18 cellular contexts compared by ENCODE assay signal in genomic region chr10:15621116-15621515, GRCh38.
A peak's percentile ranks its signal among the peaks of the same experiment; 100 is the strongest.
DNase-seq lines count a peak whose midpoint lies in the region; ATAC-seq, FAIRE-seq and TF ChIP-seq lines count a peak whose summit lies in the region.
"Had no signal": no experiment of that assay in that cellular context is flagged by ENCODE, and none has a peak within 500 bp of the region (broad histone marks: within the 10 kb centered on the region; RNA-seq: fewer than 3 reads in every experiment).

No MANE protein-coding gene starts in this region.

- H3K4me3 ChIP-seq in A549 = no peak overlapping the region
- H3K4me3 ChIP-seq in adipocyte (ENCODE audit: low read length) = no peak overlapping the region
- H3K4me3 ChIP-seq: BLaER1 treated with 17β-estradiol and CSF1 and Interleukin-3, amounts not matched to agents 10 nM and 100 nM; GM12878; GM23248 had no signal

- H3K27me3 ChIP-seq in adipocyte (replicated peaks; ENCODE audit: control insufficient read depth, insufficient read depth, low read length) = no peaks in the 10 kb centered on the region
- H3K27me3 ChIP-seq: BLaER1 treated with 17β-estradiol and CSF1 and Interleukin-3, amounts not matched to agents 10 nM and 100 nM had no signal

- no peaks in the 10 kb centered on the region for H3K27me3 Mint-ChIP-seq in osteocyte (ENCODE audit: unreplicated experiment)
- peaks cover 6% of the 10 kb centered on the region for H3K27me3 Mint-ChIP-seq in activated naive CD8-positive, alpha-beta T cell treated with anti-CD3 and anti-CD28 coated beads, Interleukin-2, amount 50 U/mL, for 24 hours

- DNase-seq in A549 (ENCODE audit: low read depth in 1 of 2, low spot score in 1 of 2) (no peak), adipocyte (ENCODE audit: low read depth) (peak; percentile 54), fibroblast of peridontal ligament (ENCODE audit: extremely low read depth) (peak; percentile 44), osteocyte (ENCODE audit: extremely low spot score, unreplicated experiment) (no peak), OCI-M2 (lab: John Stamatoyannopoulos, UW; ENCODE audit: unreplicated experiment) (no peak), T1000 (lab: John Stamatoyannopoulos, UW) (no peak), T-helper 2 cell (no peak)
- DNase-seq in activated naive CD8-positive, alpha-beta T cell treated with anti-CD3 and anti-CD28 coated beads, Interleukin-2, amount 50 U/mL, for 24 hours = no peak
- DNase-seq: 8988T; ACHN; CD4-positive, CD25-positive, alpha-beta regulatory T cell; DMS79; GM23248 had no signal

- FAIRE-seq in A549 (lab: Jason Lieb, UNC) = no peak
- FAIRE-seq: GM12878, GM18507, H54 had no signal

- no peaks in the 10 kb centered on the region for H3K9me3 Mint-ChIP-seq in osteocyte (ENCODE audit: unreplicated experiment)
- no peaks in the 10 kb centered on the region for H3K9me3 Mint-ChIP-seq in activated naive CD8-positive, alpha-beta T cell treated with anti-CD3 and anti-CD28 coated beads, Interleukin-2, amount 50 U/mL, for 24 hours

- H3K36me3 Mint-ChIP-seq in osteocyte (ENCODE audit: unreplicated experiment) = no peaks in the 10 kb centered on the region
- H3K36me3 Mint-ChIP-seq in activated naive CD8-positive, alpha-beta T cell treated with anti-CD3 and anti-CD28 coated beads, Interleukin-2, amount 50 U/mL, for 24 hours (ENCODE audit: low read depth) = no peaks in the 10 kb centered on the region
- H3K36me3 Mint-ChIP-seq: CD4-positive, CD25-positive, alpha-beta regulatory T cell had no signal

- POLR2A ChIA-PET in A549 (lab: Yijun Ruan, JAX) = no interaction called here

- no peak for TF ChIP-seq EP300 in A549 (IDR thresholded peaks at IDR 0.05)

- no peak overlapping the region for H3K4me3 Mint-ChIP-seq in osteocyte (ENCODE audit: unreplicated experiment)
- H3K4me3 Mint-ChIP-seq in activated naive CD8-positive, alpha-beta T cell treated with anti-CD3 and anti-CD28 coated beads, Interleukin-2, amount 50 U/mL, for 24 hours = no peak overlapping the region
- H3K4me3 Mint-ChIP-seq: CD4-positive, CD25-positive, alpha-beta regulatory T cell had no signal

- no peak overlapping the region for H3K4me2 ChIP-seq in A549
- H3K4me2 ChIP-seq: BLaER1 treated with 17β-estradiol and CSF1 and Interleukin-3, amounts not matched to agents 10 nM and 100 nM had no signal

- no peaks in the 10 kb centered on the region for H3K36me3 ChIP-seq in adipocyte (ENCODE audit: control insufficient read depth, insufficient read depth, low read length, severe bottlenecking)

- H3K4me1 Mint-ChIP-seq in osteocyte (ENCODE audit: unreplicated experiment) = peaks cover 46% of the 10 kb centered on the region
- no peaks in the 10 kb centered on the region for H3K4me1 Mint-ChIP-seq in activated naive CD8-positive, alpha-beta T cell treated with anti-CD3 and anti-CD28 coated beads, Interleukin-2, amount 50 U/mL, for 24 hours
- H3K4me1 Mint-ChIP-seq: CD4-positive, CD25-positive, alpha-beta regulatory T cell had no signal

- no peak for TF ChIP-seq CTCF in A549 (IDR thresholded peaks at IDR 0.05)
- no peak for TF ChIP-seq CTCF in osteocyte (IDR thresholded peaks at IDR 0.05)

- no peak for TF ChIP-seq POLR2A in A549 (IDR thresholded peaks at IDR 0.05; ENCODE audit: low read length)

- peak overlapping the region; percentile 78 for H3K27ac Mint-ChIP-seq in osteocyte (ENCODE audit: unreplicated experiment)
- H3K27ac Mint-ChIP-seq in activated naive CD8-positive, alpha-beta T cell treated with anti-CD3 and anti-CD28 coated beads, Interleukin-2, amount 50 U/mL, for 24 hours = no peak overlapping the region
- H3K27ac Mint-ChIP-seq: CD4-positive, CD25-positive, alpha-beta regulatory T cell had no signal

- 7% methylated on average over 2 of the region's 2 CpGs for WGBS in A549 (ENCODE audit: missing lambda C conversion rate)

- TF ChIP-seq RAD21 in A549 (conservative IDR thresholded peaks at IDR 0.05 in 1 of 2, IDR thresholded peaks at IDR 0.05 in 1 of 2) = no peak

- CTCF ChIA-PET in A549 (lab: Yijun Ruan, JAX) = no interaction called here

- H3K9ac ChIP-seq in adipocyte (ENCODE audit: low read length) = no peak overlapping the region
- H3K9ac ChIP-seq: BLaER1 treated with 17β-estradiol and CSF1 and Interleukin-3, amounts not matched to agents 10 nM and 100 nM; GM23248 had no signal

- no peaks in the 10 kb centered on the region for H3K4me1 ChIP-seq in A549
- peaks cover 32% of the 10 kb centered on the region for H3K4me1 ChIP-seq in adipocyte (ENCODE audit: control insufficient read depth, insufficient read depth, low read length)
- H3K4me1 ChIP-seq: BLaER1 treated with 17β-estradiol and CSF1 and Interleukin-3, amounts not matched to agents 10 nM and 100 nM had no signal

- ATAC-seq in A549 = no peak
- ATAC-seq in activated naive CD8-positive, alpha-beta T cell treated with anti-CD3 and anti-CD28 coated beads, Interleukin-2, amount 50 U/mL, for 24 hours = no peak
- ATAC-seq: GM12878, HCT116 had no signal

- H3K27ac ChIP-seq in A549 = no peak overlapping the region
- H3K27ac ChIP-seq: BLaER1 treated with 17β-estradiol and CSF1 and Interleukin-3, amounts not matched to agents 10 nM and 100 nM; GM23248 had no signal

- H3K9me3 ChIP-seq in A549 = no peaks in the 10 kb centered on the region
- no peaks in the 10 kb centered on the region for H3K9me3 ChIP-seq in adipocyte (ENCODE audit: control insufficient read depth, low read length)
- H3K9me3 ChIP-seq: BLaER1 treated with 17β-estradiol and CSF1 and Interleukin-3, amounts not matched to agents 10 nM and 100 nM had no signal

TF ChIP-seq in A549, 52 proteins besides CTCF, POLR2A, EP300 and RAD21:
- TF ChIP-seq KDM1A (IDR thresholded peaks at IDR 0.05; ENCODE audit: low read depth) (no peak), RNF2 (IDR thresholded peaks at IDR 0.05; ENCODE audit: borderline replicate concordance, low read depth) (peak; percentile 73; the same call in 1 of the 2 replicates)

Comparison
In these comparisons a context has a peak if more than half of its experiments do, and no peak if none do; other contexts are left out.
1. DNase-seq: peak in adipocyte (single experiment) and fibroblast of peridontal ligament (single experiment); none in A549 (0 of 2), osteocyte (single experiment), OCI-M2 (single experiment), T1000 (single experiment), T-helper 2 cell (0 of 5) and activated naive CD8-positive, alpha-beta T cell treated with anti-CD3 and anti-CD28 coated beads, Interleukin-2, amount 50 U/mL, for 24 hours (single experiment).